Comparison of ENCODE assay signal across 13 cellular contexts in genomic region chr2:64263315-64263714, GRCh38.
DNase-seq lines count a peak whose midpoint lies in the region; ATAC-seq and TF ChIP-seq lines count a peak whose summit lies in the region.
"Had no signal": no experiment of that assay in that cellular context is flagged by ENCODE, and none has a peak within 500 bp of the region (broad histone marks: within the 10 kb centered on the region; RNA-seq: fewer than 3 reads in every experiment).

No MANE protein-coding gene starts in this region.

- H3K27ac Mint-ChIP-seq in mesothelial cell of epicardium (peak overlapping the region; percentile 94), immature natural killer cell (no peak overlapping the region)
- H3K27ac Mint-ChIP-seq: activated CD4-positive, alpha-beta T cell treated with anti-CD3 and anti-CD28 coated beads, Interleukin-2, amount 10 ng/mL, durations not matched to agents 24 days and 14 days; activated naive CD8-positive, alpha-beta T cell treated with anti-CD3 and anti-CD28 coated beads, Interleukin-2, amount 50 U/mL, for 24 hours; nephron progenitor cell had no signal

- DNase-seq in BJ (ENCODE audit: low read depth) (peak; percentile 78), NCI-H510A (lab: John Stamatoyannopoulos, UW) (peak; percentile 16), dedifferentiated amniotic fluid mesenchymal stem cell (ENCODE audit: extremely low spot score) (peak; percentile 58), mesothelial cell of epicardium (ENCODE audit: low spot score in 2 of 2, unreplicated experiment in 2 of 2) (no peak), immature natural killer cell (no peak), NCI-H2107 (lab: John Stamatoyannopoulos, UW) (no peak), NOMO-1 treated with DMSO at 0.1 percent for 48 hours (lab: John Stamatoyannopoulos, UW; ENCODE audit: unreplicated experiment) (no peak)
- DNase-seq: activated CD4-positive, alpha-beta T cell treated with anti-CD3 and anti-CD28 coated beads, Interleukin-2, amount 10 ng/mL, durations not matched to agents 24 days and 14 days; activated naive CD8-positive, alpha-beta T cell treated with anti-CD3 and anti-CD28 coated beads, Interleukin-2, amount 50 U/mL, for 24 hours; NCI-H1417 treated with DMSO at 0.1 percent for 48 hours; nephron progenitor cell had no signal

- H3K4me3 Mint-ChIP-seq in mesothelial cell of epicardium (peak overlapping the region; percentile 4), immature natural killer cell (no peak overlapping the region)
- H3K4me3 Mint-ChIP-seq: activated CD4-positive, alpha-beta T cell treated with anti-CD3 and anti-CD28 coated beads, Interleukin-2, amount 10 ng/mL, durations not matched to agents 24 days and 14 days; activated naive CD8-positive, alpha-beta T cell treated with anti-CD3 and anti-CD28 coated beads, Interleukin-2, amount 50 U/mL, for 24 hours; nephron progenitor cell had no signal

- H3K4me3 ChIP-seq in BJ (ENCODE audit: low read depth, low read length) = no peak overlapping the region
- H3K4me3 ChIP-seq: BLaER1 had no signal

- peaks cover 3% of the 10 kb centered on the region for H3K9me3 Mint-ChIP-seq in mesothelial cell of epicardium
- no peaks in the 10 kb centered on the region for H3K9me3 Mint-ChIP-seq in immature natural killer cell
- H3K9me3 Mint-ChIP-seq: activated naive CD8-positive, alpha-beta T cell treated with anti-CD3 and anti-CD28 coated beads, Interleukin-2, amount 50 U/mL, for 24 hours had no signal

- CTCF ChIA-PET in BJ (lab: Yijun Ruan, JAX) = interaction anchor here (1.0 kb wide), 1 partner anchor 68 kb away, joined by 3 read pairs; no protein-coding TSS in a partner anchor

- H3K36me3 Mint-ChIP-seq in mesothelial cell of epicardium (no peaks in the 10 kb centered on the region), immature natural killer cell (no peaks in the 10 kb centered on the region)

- no peaks in the 10 kb centered on the region for H3K27me3 ChIP-seq in BJ (ENCODE audit: control insufficient read depth, insufficient read depth, low read length)
- H3K27me3 ChIP-seq: BLaER1 had no signal

- no peaks in the 10 kb centered on the region for H3K36me3 ChIP-seq in BJ (ENCODE audit: control insufficient read depth, insufficient read depth, low read length)
- H3K36me3 ChIP-seq: BLaER1 had no signal

- POLR2A ChIA-PET in BJ (lab: Charles Lee) = interaction anchor here (0.6 kb wide), 1 partner anchor 32 kb away, joined by 3 read pairs; no protein-coding TSS in a partner anchor

- H3K27me3 Mint-ChIP-seq in mesothelial cell of epicardium (ENCODE audit: low read depth) (no peaks in the 10 kb centered on the region), immature natural killer cell (ENCODE audit: low read depth in 3 of 3) (peaks cover 2% of the 10 kb centered on the region in 3 donors)
- H3K27me3 Mint-ChIP-seq: activated naive CD8-positive, alpha-beta T cell treated with anti-CD3 and anti-CD28 coated beads, Interleukin-2, amount 50 U/mL, for 24 hours had no signal

- H3K4me1 Mint-ChIP-seq in mesothelial cell of epicardium = peaks cover 76% of the 10 kb centered on the region
- peaks cover 7 to 8% of the 10 kb centered on the region in 2 donors for H3K4me1 Mint-ChIP-seq in immature natural killer cell

- TF ChIP-seq CTCF in BJ (IDR thresholded peaks at IDR 0.05; ENCODE audit: insufficient read depth, low read depth, low read length) = no peak
- no peak for TF ChIP-seq CTCF in mesothelial cell of epicardium (IDR thresholded peaks at IDR 0.05; ENCODE audit: unreplicated experiment)

- ATAC-seq in GM18498 (IDR thresholded peaks at IDR 0.05; ENCODE audit: unreplicated experiment) = no peak
- ATAC-seq: activated naive CD8-positive, alpha-beta T cell treated with anti-CD3 and anti-CD28 coated beads, Interleukin-2, amount 50 U/mL, for 24 hours had no signal

Comparison
In these comparisons a context has a peak if more than half of its experiments do, and no peak if none do; other contexts are left out.
1. DNase-seq: peak in BJ (single experiment), NCI-H510A (single experiment) and dedifferentiated amniotic fluid mesenchymal stem cell (single experiment); none in mesothelial cell of epicardium (0 of 2), immature natural killer cell (0 of 3), NCI-H2107 (single experiment) and NOMO-1 treated with DMSO at 0.1 percent for 48 hours (single experiment).